Comparison of ENCODE assay signal across 9 cellular contexts in the genomic region with DNA sequence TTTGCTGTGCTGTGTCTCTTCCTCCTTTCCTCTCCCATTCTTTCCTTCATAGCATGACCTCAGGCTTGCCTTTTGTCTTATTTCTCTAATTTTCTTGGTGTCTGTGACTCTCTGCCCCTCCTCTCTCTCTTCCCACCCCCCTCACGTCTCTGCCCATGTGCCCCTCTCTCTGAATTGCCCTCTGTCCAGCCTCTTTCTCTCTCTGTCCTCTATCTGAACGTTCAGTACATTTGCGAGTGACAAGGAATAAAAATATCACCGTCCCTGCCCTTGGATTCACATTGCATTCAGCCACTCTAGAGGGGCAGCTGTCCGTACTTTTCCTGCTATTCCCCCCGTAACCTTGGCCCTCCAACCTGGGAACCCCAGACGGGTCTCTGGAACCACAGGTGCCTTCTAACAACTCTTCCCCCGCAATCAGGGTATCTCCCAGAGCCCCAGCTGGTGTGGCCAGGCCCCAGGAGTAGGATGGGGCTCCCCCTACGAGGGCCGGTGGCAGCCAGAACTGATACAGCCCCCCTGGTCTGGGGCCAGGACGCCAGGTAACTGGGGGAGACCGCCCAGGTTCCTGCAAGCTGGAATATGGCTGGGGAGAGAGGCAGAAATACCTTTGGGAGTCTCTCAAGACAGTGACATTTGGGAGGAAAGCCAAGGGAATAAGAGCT. TPM values are rescaled to one million over a fixed set of nuclear protein-coding genes. Genes with fewer than 3 reads are reported as not detected.
DNase-seq lines count a peak whose midpoint lies in the region; ATAC-seq, FAIRE-seq and TF ChIP-seq lines count a peak whose summit lies in the region.
"Had no signal": no experiment of that assay in that cellular context is flagged by ENCODE, and none has a peak within 500 bp of the region (broad histone marks: within the 10 kb centered on the region; RNA-seq: fewer than 3 reads in every experiment).

No MANE protein-coding gene starts in this region.

- peak overlapping the region; percentile 89 for H3K27ac ChIP-seq in vagina

- H3K9me3 Mint-ChIP-seq in activated naive CD4-positive, alpha-beta T cell treated with anti-CD3 and anti-CD28 coated beads, Interleukin-2, amount 10 ng/mL, durations not matched to agents 7 days and 5 days, result no peaks in the 10 kb centered on the region
- no peaks in the 10 kb centered on the region for H3K9me3 Mint-ChIP-seq in memory B cell

- no peak for ATAC-seq in memory B cell (ENCODE audit: low read depth)
- ATAC-seq in GM21717 (IDR thresholded peaks at IDR 0.05; ENCODE audit: unreplicated experiment), result no peak

- TF ChIP-seq CTCF in bronchial epithelial cell (IDR thresholded peaks at IDR 0.05; ENCODE audit: insufficient read depth, low read length, severe bottlenecking) (no peak), vagina (IDR thresholded peaks at IDR 0.05) (no peak)

- peaks cover 27% of the 10 kb centered on the region for H3K4me1 Mint-ChIP-seq in activated naive CD4-positive, alpha-beta T cell treated with anti-CD3 and anti-CD28 coated beads, Interleukin-2, amount 10 ng/mL, durations not matched to agents 7 days and 5 days
- H3K4me1 Mint-ChIP-seq in memory B cell, result peaks cover 22% of the 10 kb centered on the region

- no peak for FAIRE-seq in bronchial epithelial cell (lab: Jason Lieb, UNC)

- H3K4me1 ChIP-seq in vagina, result peaks cover 33% of the 10 kb centered on the region

- H3K27me3 Mint-ChIP-seq in activated naive CD4-positive, alpha-beta T cell treated with anti-CD3 and anti-CD28 coated beads, Interleukin-2, amount 10 ng/mL, durations not matched to agents 7 days and 5 days, result peaks cover 16% of the 10 kb centered on the region
- no peaks in the 10 kb centered on the region for H3K27me3 Mint-ChIP-seq in memory B cell

- no peaks in the 10 kb centered on the region for H3K9me3 ChIP-seq in vagina

- H3K4me3 ChIP-seq in bronchial epithelial cell (ENCODE audit: low read depth, low read length), result peak overlapping the region; percentile 97
- H3K4me3 ChIP-seq in vagina, result peak overlapping the region; percentile 85 to 95

- TF ChIP-seq POLR2A in vagina (IDR thresholded peaks at IDR 0.05), result no peak

- no peak for DNase-seq in activated naive CD4-positive, alpha-beta T cell treated with anti-CD3 and anti-CD28 coated beads, Interleukin-2, amount 10 ng/mL, durations not matched to agents 7 days and 5 days
- no peak for DNase-seq in activated naive CD4-positive, alpha-beta T cell treated with Interleukin-2 at 50 U/mL for 16 hours
- DNase-seq in bronchial epithelial cell (ENCODE audit: low read depth), result no peak
- no peak for DNase-seq in memory B cell (ENCODE audit: low spot score in 2 of 2)
- DNase-seq in vagina (ENCODE audit: extremely low spot score in 2 of 2), result no peak
- DNase-seq in RKO (ENCODE audit: low spot score), result no peak
- DNase-seq in HEK293T (ENCODE audit: extremely low spot score), result no peak
- DNase-seq: T1000 had no signal

- peaks cover 35% of the 10 kb centered on the region for H3K36me3 Mint-ChIP-seq in activated naive CD4-positive, alpha-beta T cell treated with anti-CD3 and anti-CD28 coated beads, Interleukin-2, amount 10 ng/mL, durations not matched to agents 7 days and 5 days
- peaks cover 30% of the 10 kb centered on the region for H3K36me3 Mint-ChIP-seq in memory B cell

- CTCF ChIA-PET in activated naive CD4-positive, alpha-beta T cell treated with anti-CD3 and anti-CD28 coated beads, Interleukin-2, amount 10 ng/mL, durations not matched to agents 7 days and 5 days (lab: Charles Lee), result no interaction called here
- CTCF ChIA-PET in HEK293T (lab: Yijun Ruan, JAX), result no interaction called here

- H3K36me3 ChIP-seq in bronchial epithelial cell (ENCODE audit: control insufficient read depth, insufficient read depth, low read length), result peaks cover 33% of the 10 kb centered on the region
- peaks cover 0 to 34% of the 10 kb centered on the region in 2 donors for H3K36me3 ChIP-seq in vagina

- POLR2A ChIA-PET in HEK293T (lab: Yijun Ruan, JAX), result interaction anchor here (0.9 to 1.2 kb wide), 2 partner anchors 11 to 13 kb away, joined by 3 to 5 read pairs; partner anchors contain the start of gene CAMTA2

- peak overlapping the region; percentile 66 for H3K27ac Mint-ChIP-seq in activated naive CD4-positive, alpha-beta T cell treated with anti-CD3 and anti-CD28 coated beads, Interleukin-2, amount 10 ng/mL, durations not matched to agents 7 days and 5 days
- peak overlapping the region; percentile 43 for H3K27ac Mint-ChIP-seq in memory B cell

- H3K27me3 ChIP-seq in bronchial epithelial cell (ENCODE audit: control insufficient read depth, insufficient read depth, low read length) (no peaks in the 10 kb centered on the region), vagina (no peaks in the 10 kb centered on the region)

- H3K4me3 Mint-ChIP-seq in activated naive CD4-positive, alpha-beta T cell treated with anti-CD3 and anti-CD28 coated beads, Interleukin-2, amount 10 ng/mL, durations not matched to agents 7 days and 5 days, result peak overlapping the region; percentile 86
- peak overlapping the region; percentile 75 for H3K4me3 Mint-ChIP-seq in memory B cell

- intact Hi-C loops in vagina (cut with DNase I), result loop anchor here (5.0 kb wide), 1 partner anchor 52 kb away; the partner anchor contains the start of gene PFN1

TF ChIP-seq in HEK293T, 16 proteins besides CTCF, POLR2A, EP300 and RAD21:
- TF ChIP-seq ZNF384 (IDR thresholded peaks at IDR 0.05), result no peak
- no peak for TF ChIP-seq BHLHE40 (IDR thresholded peaks at IDR 0.05; ENCODE audit: borderline replicate concordance)
- no peak for TF ChIP-seq ARNT (IDR thresholded peaks at IDR 0.05)

RNA-seq across cellular contexts. Expression of gene KIF1C, which starts 1.8 kb away (rescaled TPM):
- 89.0 and 232 TPM in 2 replicates for total RNA-seq in bronchial epithelial cell
- total RNA-seq in vagina, result 46.9 TPM

RNA-seq across cellular contexts. Expression of gene INCA1, which starts 2.2 kb away (rescaled TPM):
- 0.13 and 0.53 TPM in 2 replicates for total RNA-seq in bronchial epithelial cell
- 1.7 TPM for total RNA-seq in vagina

RNA-seq across cellular contexts. Expression of gene CAMTA2, which starts 12.1 kb away (rescaled TPM):
- total RNA-seq in bronchial epithelial cell (4.7 and 5.9 TPM in 2 replicates), vagina (36.3 TPM)

RNA-seq across cellular contexts. Expression of gene SPAG7, which starts 31.9 kb away (rescaled TPM):
- total RNA-seq in bronchial epithelial cell, result 40.5 and 64.0 TPM in 2 replicates
- 34.6 TPM for total RNA-seq in vagina

RNA-seq across cellular contexts. Expression of gene SLC52A1, which starts 35.7 kb away (rescaled TPM):
- total RNA-seq in bronchial epithelial cell (0.26 and 0.53 TPM in 2 replicates), vagina (0.49 TPM)
